ENCODE assay signal across 1 cellular context in the genomic region with DNA sequence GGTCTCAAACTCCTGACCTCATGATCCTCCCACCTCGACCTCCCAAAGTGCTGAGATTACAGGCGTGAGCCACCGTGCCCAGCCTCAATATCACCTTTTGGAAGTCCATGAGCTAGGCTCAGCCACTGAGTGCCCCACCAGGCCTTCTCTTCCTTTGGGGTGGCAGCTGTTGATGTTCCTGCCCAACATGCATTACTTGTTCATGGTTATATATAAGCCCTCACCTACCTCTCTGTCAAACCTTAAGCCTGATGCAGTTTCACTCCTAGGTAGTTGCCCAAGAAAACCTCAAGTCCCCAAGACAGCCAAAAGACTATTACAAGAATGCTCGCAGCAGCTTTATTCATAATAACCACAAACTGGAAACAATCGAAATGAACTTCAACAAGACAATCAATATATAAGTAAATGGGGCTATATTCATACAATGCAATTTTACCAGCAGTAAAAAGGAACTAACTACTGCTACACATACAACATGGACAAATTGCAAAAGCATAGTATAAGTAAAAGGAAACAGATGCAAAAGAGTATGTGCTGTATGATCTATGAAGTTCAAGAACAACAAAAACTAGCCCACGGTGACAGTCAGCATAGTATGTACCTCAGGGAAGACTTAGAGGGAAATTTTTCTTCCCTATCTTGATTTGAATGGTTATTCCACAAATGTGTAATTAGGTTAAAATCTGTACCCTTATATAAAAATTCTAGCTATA.
TF ChIP-seq lines count a peak whose summit lies in the region.

No MANE protein-coding gene starts in this region.

TF ChIP-seq in GM23338, 12 proteins besides CTCF, POLR2A, EP300 and RAD21:
- TF ChIP-seq EZH2phosphoT487 (IDR thresholded peaks at IDR 0.05; ENCODE audit: unreplicated experiment) (no peak), ZNF114 (CRISPR knock-in tag; IDR thresholded peaks at IDR 0.05) (no peak)
